ENCODE assay signal across 21 cellular contexts in genomic region chr3:106401666-106402319, GRCh38.
DNase-seq lines count a peak whose midpoint lies in the region; ATAC-seq and TF ChIP-seq lines count a peak whose summit lies in the region.
"Had no signal": no experiment of that assay in that cellular context is flagged by ENCODE, and none has a peak within 500 bp of the region (broad histone marks: within the 10 kb centered on the region; RNA-seq: fewer than 3 reads in every experiment).

No MANE protein-coding gene starts in this region.

- ATAC-seq in omental fat pad (ENCODE audit: low FRiP score), result no peak
- ATAC-seq: foreskin keratinocyte, GM23338, left ventricle myocardium superior had no signal

- H3K27ac Mint-ChIP-seq in progenitor cell of endocrine pancreas, result no peak overlapping the region
- H3K27ac Mint-ChIP-seq: CD8-positive, alpha-beta memory T cell; GM23338 had no signal

- H3K4me1 Mint-ChIP-seq in progenitor cell of endocrine pancreas (ENCODE audit: low read depth), result peaks cover 17% of the 10 kb centered on the region
- H3K4me1 Mint-ChIP-seq: CD8-positive, alpha-beta memory T cell had no signal

- H3K4me3 ChIP-seq in AG10803 (ENCODE audit: low read length), result no peak overlapping the region
- no peak overlapping the region for H3K4me3 ChIP-seq in LNCaP clone FGC (ENCODE audit: low read depth, low read length)
- H3K4me3 ChIP-seq in astrocyte of the spinal cord (ENCODE audit: low read depth, low read length), result no peak overlapping the region
- H3K4me3 ChIP-seq: GM23338, suprapubic skin had no signal

- no peak overlapping the region for H3K4me3 Mint-ChIP-seq in progenitor cell of endocrine pancreas (ENCODE audit: low read depth)
- H3K4me3 Mint-ChIP-seq: CD8-positive, alpha-beta memory T cell; GM23338 had no signal

- DNase-seq in AG10803 (ENCODE audit: low read depth) (peak; percentile 33), LNCaP clone FGC (ENCODE audit: low read depth) (peak; percentile 70), astrocyte of the spinal cord (ENCODE audit: low read depth, low spot score) (peak; percentile 52), globus pallidus (ENCODE audit: low spot score) (peak; percentile 7), omental fat pad (ENCODE audit: low spot score) (no peak), HuH-7 (ENCODE audit: low spot score) (no peak), progenitor cell of endocrine pancreas (ENCODE audit: low spot score, unreplicated experiment) (no peak), superior temporal gyrus (ENCODE audit: extremely low spot score) (no peak)
- DNase-seq: activated naive CD4-positive, alpha-beta T cell treated with Interleukin-2 at 50 U/mL for 16 hours; activated T-cell treated with anti-CD3 and anti-CD28 coated beads for 4 hours; caudate nucleus; CD8-positive, alpha-beta memory T cell; effector CD8-positive, alpha-beta T cell; Kasumi-1; left ventricle myocardium superior; NCI-H1417 treated with DMSO at 0.1 percent for 48 hours; NK-92 treated with Interleukin-12 subunit alpha and Interleukin-12 subunit beta, amount 100 ng/mL, for 24 hours; stimulated activated CD4-positive, alpha-beta T cell treated with anti-CD3 and anti-CD28 coated beads, Interleukin-4, amount 100 ng/mL, for 24 hours had no signal

- no peaks in the 10 kb centered on the region for H3K36me3 Mint-ChIP-seq in progenitor cell of endocrine pancreas (ENCODE audit: insufficient read depth)
- H3K36me3 Mint-ChIP-seq: CD8-positive, alpha-beta memory T cell had no signal

- no peak for TF ChIP-seq CTCF in AG10803 (conservative IDR thresholded peaks at IDR 0.05; ENCODE audit: low read length)
- TF ChIP-seq CTCF in LNCaP clone FGC (IDR thresholded peaks at IDR 0.05; ENCODE audit: control insufficient read depth, extremely low read depth, insufficient read depth), result no peak
- TF ChIP-seq CTCF in astrocyte of the spinal cord (IDR thresholded peaks at IDR 0.05; ENCODE audit: low read depth, low read length), result no peak
- TF ChIP-seq CTCF in omental fat pad (IDR thresholded peaks at IDR 0.05), result no peak
- no peak for TF ChIP-seq CTCF in progenitor cell of endocrine pancreas (IDR thresholded peaks at IDR 0.05; ENCODE audit: unreplicated experiment)

- no peaks in the 10 kb centered on the region for H3K9me3 Mint-ChIP-seq in progenitor cell of endocrine pancreas (ENCODE audit: low read depth)
- H3K9me3 Mint-ChIP-seq: CD8-positive, alpha-beta memory T cell; GM23338 had no signal

- in situ Hi-C loops in astrocyte of the spinal cord (cut with HindIII; ENCODE audit: low sequenced_read_pairs), result no loop called here

- H3K27me3 Mint-ChIP-seq in progenitor cell of endocrine pancreas, result no peaks in the 10 kb centered on the region
- H3K27me3 Mint-ChIP-seq: CD8-positive, alpha-beta memory T cell had no signal

Comparison
In these comparisons a context has a peak if more than half of its experiments do, and no peak if none do; other contexts are left out.
1. DNase-seq: peak in AG10803 (single experiment), LNCaP clone FGC (single experiment), astrocyte of the spinal cord (single experiment) and globus pallidus (single experiment); none in omental fat pad (single experiment), HuH-7 (single experiment), progenitor cell of endocrine pancreas (single experiment) and superior temporal gyrus (single experiment).